ENCODE assay signal across 1 cellular context in the genomic region with DNA sequence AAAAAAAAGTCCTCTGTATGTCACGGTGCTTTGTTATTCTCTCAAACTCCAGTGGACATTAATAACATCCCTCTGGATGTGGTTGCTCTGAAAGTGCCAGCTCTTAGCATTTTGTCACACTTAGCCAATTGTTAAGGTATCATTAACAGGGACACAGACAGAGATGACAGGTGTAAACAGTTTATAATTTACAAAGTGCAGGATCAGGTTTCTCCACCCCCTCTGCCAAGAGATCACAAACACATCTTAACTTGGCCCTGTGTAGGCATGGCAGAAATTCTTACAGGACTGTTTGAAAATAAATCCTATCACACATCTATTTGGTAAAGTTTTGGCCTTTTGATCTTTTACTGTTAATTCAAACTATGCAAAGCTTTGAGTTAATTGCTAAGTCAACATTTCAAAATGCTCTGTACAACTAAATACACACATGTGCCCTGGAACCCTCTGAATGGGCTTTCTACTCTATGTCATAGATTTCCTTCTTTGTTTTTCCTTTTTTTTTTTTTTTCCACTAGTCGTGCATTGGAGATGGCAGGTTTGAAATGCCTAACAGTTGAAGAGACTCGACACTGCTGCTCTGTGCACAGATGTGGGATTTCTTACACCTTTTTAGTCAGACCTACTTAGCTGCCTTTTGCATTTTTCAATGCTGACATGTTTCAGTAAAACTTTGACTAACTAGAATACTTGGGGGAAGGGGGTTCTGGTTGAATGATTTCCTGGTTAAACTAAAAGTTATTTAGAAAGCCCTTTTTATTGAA.
A peak's percentile ranks its signal among the peaks of the same experiment; 100 is the strongest.
TF ChIP-seq lines count a peak whose summit lies in the region.

No MANE protein-coding gene starts in this region.

TF ChIP-seq in HepG2, 621 proteins besides CTCF, POLR2A, EP300 and RAD21 (continued from another document and continues in another):
- TF ChIP-seq, protein P1, sequence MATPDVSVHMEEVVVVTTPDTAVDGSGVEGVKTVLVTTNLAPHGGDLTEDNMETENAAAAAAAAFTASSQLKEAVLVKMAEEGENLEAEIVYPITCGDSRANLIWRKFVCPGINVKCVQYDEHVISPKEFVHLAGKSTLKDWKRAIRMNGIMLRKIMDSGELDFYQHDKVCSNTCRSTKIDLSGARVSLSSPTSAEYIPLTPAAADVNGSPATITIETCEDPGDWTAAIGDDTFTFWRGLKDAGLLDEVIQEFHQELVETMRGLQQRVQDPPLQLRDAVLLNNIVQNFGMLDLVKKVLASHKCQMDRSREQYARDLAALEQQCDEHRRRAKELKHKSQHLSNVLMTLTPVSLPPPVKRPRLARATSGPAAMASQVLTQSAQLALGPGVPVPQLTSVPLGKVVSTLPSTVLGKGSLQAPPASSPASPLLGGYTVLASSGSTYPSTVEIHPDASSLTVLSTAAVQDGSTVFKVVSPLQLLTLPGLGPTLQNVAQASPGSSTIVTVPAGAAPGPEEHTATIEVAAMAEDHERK (CRISPR knock-in tag; IDR thresholded peaks at IDR 0.05; ENCODE audit: low read depth), result no peak
- TF ChIP-seq USF2 (IDR thresholded peaks at IDR 0.05; ENCODE audit: low read depth, low read length), result no peak
- TF ChIP-seq USF2 (CRISPR knock-in tag; IDR thresholded peaks at IDR 0.05; ENCODE audit: borderline replicate concordance), result no peak
- 0 out of 2 replicates have a peak, but pooled peaks have one; percentile 30 for TF ChIP-seq ZNF670 (CRISPR knock-in tag; IDR thresholded peaks at IDR 0.05; ENCODE audit: borderline replicate concordance)
- TF ChIP-seq ZNF547 (CRISPR knock-in tag; IDR thresholded peaks at IDR 0.05), result no peak
- peak; percentile 82 for TF ChIP-seq SOX13 (IDR thresholded peaks at IDR 0.05)
- TF ChIP-seq SOX13 (CRISPR knock-in tag; conservative IDR thresholded peaks at IDR 0.05 in 1 of 2, IDR thresholded peaks at IDR 0.05 in 1 of 2), result peak in 1 of 2 experiments; percentile 96; a peak in 2 of 4 replicates
- TF ChIP-seq SAFB2 (CRISPR knock-in tag; IDR thresholded peaks at IDR 0.05; ENCODE audit: borderline replicate concordance, low read depth), result no peak
- no peak for TF ChIP-seq ZNF709 (CRISPR knock-in tag; IDR thresholded peaks at IDR 0.05)
- no peak for TF ChIP-seq ZNF550 (CRISPR knock-in tag; IDR thresholded peaks at IDR 0.05; ENCODE audit: borderline replicate concordance)
- no peak for TF ChIP-seq CREBL2 (CRISPR knock-in tag; IDR thresholded peaks at IDR 0.05; ENCODE audit: borderline replicate concordance)
- no peak; the same call in 1 of the 2 replicates for TF ChIP-seq GATAD1 (CRISPR knock-in tag; IDR thresholded peaks at IDR 0.05)
- TF ChIP-seq ZMYM3 (CRISPR knock-in tag; IDR thresholded peaks at IDR 0.05), result no peak
- TF ChIP-seq ZNF782 (CRISPR knock-in tag; IDR thresholded peaks at IDR 0.05; ENCODE audit: borderline replicate concordance), result no peak
- TF ChIP-seq CREM (IDR thresholded peaks at IDR 0.05), result peak; percentile 91
- TF ChIP-seq CREM (CRISPR knock-in tag; IDR thresholded peaks at IDR 0.05), result no peak
- no peak for TF ChIP-seq XRCC5 (optimal IDR thresholded peaks at IDR 0.05; ENCODE audit: low read length)
- no peak for TF ChIP-seq NPAS2 (CRISPR knock-in tag; IDR thresholded peaks at IDR 0.05; ENCODE audit: borderline replicate concordance)
- TF ChIP-seq THAP8 (CRISPR knock-in tag; IDR thresholded peaks at IDR 0.05; ENCODE audit: borderline replicate concordance), result no peak
- no peak for TF ChIP-seq ATRX (CRISPR knock-in tag; IDR thresholded peaks at IDR 0.05; ENCODE audit: borderline replicate concordance)
- no peak for TF ChIP-seq ZFAT (CRISPR knock-in tag; conservative IDR thresholded peaks at IDR 0.05)
- no peak for TF ChIP-seq ZNF570 (CRISPR knock-in tag; IDR thresholded peaks at IDR 0.05; ENCODE audit: borderline replicate concordance)
- peak; percentile 96 for TF ChIP-seq HMG20B (CRISPR knock-in tag; conservative IDR thresholded peaks at IDR 0.05)
- TF ChIP-seq PATZ1 (CRISPR knock-in tag; IDR thresholded peaks at IDR 0.05), result 0 out of 2 replicates have a peak, but pooled peaks have one; percentile 26
- no peak for TF ChIP-seq KMT2B (CRISPR knock-in tag; IDR thresholded peaks at IDR 0.05)
- no peak for TF ChIP-seq CHD2 (IDR thresholded peaks at IDR 0.05; ENCODE audit: low read depth, low read length)
- no peak for TF ChIP-seq ZBTB25 (CRISPR knock-in tag; IDR thresholded peaks at IDR 0.05)
- TF ChIP-seq, protein P2, sequence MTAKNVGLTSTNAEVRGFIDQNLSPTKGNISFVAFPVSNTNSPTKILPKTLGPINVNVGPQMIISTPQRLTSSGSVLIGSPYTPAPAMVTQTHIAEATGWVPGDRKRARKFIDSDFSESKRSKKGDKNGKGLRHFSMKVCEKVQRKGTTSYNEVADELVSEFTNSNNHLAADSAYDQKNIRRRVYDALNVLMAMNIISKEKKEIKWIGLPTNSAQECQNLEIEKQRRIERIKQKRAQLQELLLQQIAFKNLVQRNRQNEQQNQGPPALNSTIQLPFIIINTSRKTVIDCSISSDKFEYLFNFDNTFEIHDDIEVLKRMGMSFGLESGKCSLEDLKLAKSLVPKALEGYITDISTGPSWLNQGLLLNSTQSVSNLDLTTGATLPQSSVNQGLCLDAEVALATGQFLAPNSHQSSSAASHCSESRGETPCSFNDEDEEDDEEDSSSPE (CRISPR knock-in tag; IDR thresholded peaks at IDR 0.05), result no peak
- TF ChIP-seq AHR (CRISPR knock-in tag; IDR thresholded peaks at IDR 0.05), result no peak
- no peak for TF ChIP-seq POLR2G (IDR thresholded peaks at IDR 0.05; ENCODE audit: low read depth, low read length)
- TF ChIP-seq ZNF326 (CRISPR knock-in tag; IDR thresholded peaks at IDR 0.05; ENCODE audit: borderline replicate concordance), result no peak
- no peak for TF ChIP-seq MIER3 (CRISPR knock-in tag; IDR thresholded peaks at IDR 0.05; ENCODE audit: borderline replicate concordance)
- no peak for TF ChIP-seq GTF2F1 (IDR thresholded peaks at IDR 0.05; ENCODE audit: low read length)
- no peak for TF ChIP-seq SMC3 (IDR thresholded peaks at IDR 0.05; ENCODE audit: low read length)
- TF ChIP-seq, protein P3, sequence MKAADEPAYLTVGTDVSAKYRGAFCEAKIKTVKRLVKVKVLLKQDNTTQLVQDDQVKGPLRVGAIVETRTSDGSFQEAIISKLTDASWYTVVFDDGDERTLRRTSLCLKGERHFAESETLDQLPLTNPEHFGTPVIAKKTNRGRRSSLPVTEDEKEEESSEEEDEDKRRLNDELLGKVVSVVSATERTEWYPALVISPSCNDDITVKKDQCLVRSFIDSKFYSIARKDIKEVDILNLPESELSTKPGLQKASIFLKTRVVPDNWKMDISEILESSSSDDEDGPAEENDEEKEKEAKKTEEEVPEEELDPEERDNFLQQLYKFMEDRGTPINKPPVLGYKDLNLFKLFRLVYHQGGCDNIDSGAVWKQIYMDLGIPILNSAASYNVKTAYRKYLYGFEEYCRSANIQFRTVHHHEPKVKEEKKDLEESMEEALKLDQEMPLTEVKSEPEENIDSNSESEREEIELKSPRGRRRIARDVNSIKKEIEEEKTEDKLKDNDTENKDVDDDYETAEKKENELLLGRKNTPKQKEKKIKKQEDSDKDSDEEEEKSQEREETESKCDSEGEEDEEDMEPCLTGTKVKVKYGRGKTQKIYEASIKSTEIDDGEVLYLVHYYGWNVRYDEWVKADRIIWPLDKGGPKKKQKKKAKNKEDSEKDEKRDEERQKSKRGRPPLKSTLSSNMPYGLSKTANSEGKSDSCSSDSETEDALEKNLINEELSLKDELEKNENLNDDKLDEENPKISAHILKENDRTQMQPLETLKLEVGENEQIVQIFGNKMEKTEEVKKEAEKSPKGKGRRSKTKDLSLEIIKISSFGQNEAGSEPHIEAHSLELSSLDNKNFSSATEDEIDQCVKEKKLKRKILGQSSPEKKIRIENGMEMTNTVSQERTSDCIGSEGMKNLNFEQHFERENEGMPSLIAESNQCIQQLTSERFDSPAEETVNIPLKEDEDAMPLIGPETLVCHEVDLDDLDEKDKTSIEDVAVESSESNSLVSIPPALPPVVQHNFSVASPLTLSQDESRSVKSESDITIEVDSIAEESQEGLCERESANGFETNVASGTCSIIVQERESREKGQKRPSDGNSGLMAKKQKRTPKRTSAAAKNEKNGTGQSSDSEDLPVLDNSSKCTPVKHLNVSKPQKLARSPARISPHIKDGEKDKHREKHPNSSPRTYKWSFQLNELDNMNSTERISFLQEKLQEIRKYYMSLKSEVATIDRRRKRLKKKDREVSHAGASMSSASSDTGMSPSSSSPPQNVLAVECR (CRISPR knock-in tag; IDR thresholded peaks at IDR 0.05; ENCODE audit: borderline replicate concordance), result peak; percentile 38; the same call in 1 of the 2 replicates
- no peak for TF ChIP-seq CBX1 (IDR thresholded peaks at IDR 0.05; ENCODE audit: low read depth)
- no peak for TF ChIP-seq ZNF530 (CRISPR knock-in tag; IDR thresholded peaks at IDR 0.05; ENCODE audit: low read depth)
- no peak for TF ChIP-seq MBNL3 (CRISPR knock-in tag; conservative IDR thresholded peaks at IDR 0.05)
- 0 out of 2 replicates have a peak, but pooled peaks have one; percentile 21 for TF ChIP-seq ZMYM2 (CRISPR knock-in tag; IDR thresholded peaks at IDR 0.05)
- peak; percentile 75 for TF ChIP-seq CEBPG (CRISPR knock-in tag; IDR thresholded peaks at IDR 0.05)
- no peak for TF ChIP-seq ZNF619 (CRISPR knock-in tag; IDR thresholded peaks at IDR 0.05)
- TF ChIP-seq CC2D1A (CRISPR knock-in tag; IDR thresholded peaks at IDR 0.05), result no peak
- no peak for TF ChIP-seq ZSCAN22 (CRISPR knock-in tag; IDR thresholded peaks at IDR 0.05)
- TF ChIP-seq MAFK (conservative IDR thresholded peaks at IDR 0.05 in 1 of 2, IDR thresholded peaks at IDR 0.05 in 1 of 2; ENCODE audit: low read length in 2 of 2), result peak; percentile 73 to 83
- TF ChIP-seq DPF2 (CRISPR knock-in tag; IDR thresholded peaks at IDR 0.05; ENCODE audit: borderline replicate concordance, low read depth), result no peak; the same call in 1 of the 2 replicates
- TF ChIP-seq HCFC1 (IDR thresholded peaks at IDR 0.05; ENCODE audit: low read depth, low read length), result no peak
- TF ChIP-seq MTA3 (CRISPR knock-in tag; IDR thresholded peaks at IDR 0.05), result no peak
- TF ChIP-seq HOXA5 (CRISPR knock-in tag; IDR thresholded peaks at IDR 0.05), result no peak
- TF ChIP-seq ZNF616 (CRISPR knock-in tag; IDR thresholded peaks at IDR 0.05; ENCODE audit: low read depth), result no peak
- no peak for TF ChIP-seq ZKSCAN5 (CRISPR knock-in tag; IDR thresholded peaks at IDR 0.05)
